ENCODE assay signal across 8 cellular contexts in the genomic region with DNA sequence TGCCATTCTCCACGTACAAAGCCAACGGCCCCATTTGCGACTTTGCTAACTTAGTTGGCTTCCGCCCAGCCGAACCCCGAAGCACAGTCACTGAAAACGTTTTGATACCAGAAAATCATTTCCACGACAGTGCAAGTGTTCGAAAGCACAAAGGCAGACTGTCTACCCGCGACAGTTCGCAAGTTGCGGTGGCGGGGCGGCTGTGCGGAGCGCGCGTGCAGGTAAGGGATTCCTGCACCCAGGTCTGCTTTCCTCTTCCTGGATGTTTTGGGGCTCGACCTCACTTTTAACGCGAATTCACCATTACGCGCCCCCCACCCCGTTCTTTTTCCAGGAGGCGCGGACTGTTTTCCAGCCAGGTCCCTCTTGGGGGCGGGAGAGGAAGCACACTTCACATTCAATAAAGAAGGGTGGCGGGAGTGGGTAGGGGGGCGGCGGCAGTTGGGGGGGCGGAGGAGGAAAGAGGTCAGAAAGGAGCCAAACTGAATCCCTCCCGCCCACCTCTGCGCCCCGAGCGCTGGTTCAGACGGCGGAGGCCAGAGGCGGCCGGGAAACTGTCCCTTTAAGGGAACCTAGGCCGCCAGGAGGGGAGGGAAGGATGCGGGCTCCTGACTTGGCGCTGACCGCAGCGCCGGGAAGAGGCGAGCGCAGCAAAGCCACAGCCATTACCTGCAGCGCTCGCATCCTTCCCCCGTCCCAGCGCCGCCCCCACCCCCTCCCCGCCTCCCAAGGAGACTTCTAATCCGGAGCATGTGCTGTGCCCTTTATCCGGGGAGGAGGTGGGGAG.
A peak's percentile ranks its signal among the peaks of the same experiment; 100 is the strongest.
DNase-seq lines count a peak whose midpoint lies in the region; ATAC-seq and TF ChIP-seq lines count a peak whose summit lies in the region.

No MANE protein-coding gene starts in this region.

- H3K4me3 ChIP-seq in psoas muscle, result peak overlapping the region; percentile 76

- no peak for ATAC-seq in activated CD8-positive, alpha-beta T cell treated with anti-CD3 and anti-CD28 coated beads, Interleukin-2, amount 10 ng/mL, durations not matched to agents 7 days and 5 days
- ATAC-seq in activated CD8-positive, alpha-beta T cell treated with anti-CD3 and anti-CD28 coated beads for 36 hours, result no peak
- peak; percentile 69 to 88 (median 78) for ATAC-seq in psoas muscle

- no peaks in the 10 kb centered on the region for H3K9me3 Mint-ChIP-seq in activated CD8-positive, alpha-beta T cell treated with anti-CD3 and anti-CD28 coated beads, Interleukin-2, amount 10 ng/mL, durations not matched to agents 7 days and 5 days (ENCODE audit: insufficient read depth)
- H3K9me3 Mint-ChIP-seq in activated CD8-positive, alpha-beta T cell treated with anti-CD3 and anti-CD28 coated beads for 36 hours, result no peaks in the 10 kb centered on the region

- H3K36me3 Mint-ChIP-seq in activated CD8-positive, alpha-beta T cell treated with anti-CD3 and anti-CD28 coated beads, Interleukin-2, amount 10 ng/mL, durations not matched to agents 7 days and 5 days (ENCODE audit: low read depth), result peaks cover 4% of the 10 kb centered on the region
- no peaks in the 10 kb centered on the region for H3K36me3 Mint-ChIP-seq in activated CD8-positive, alpha-beta T cell treated with anti-CD3 and anti-CD28 coated beads for 36 hours (ENCODE audit: low read depth)

- intact Hi-C loops in activated CD8-positive, alpha-beta T cell treated with anti-CD3 and anti-CD28 coated beads for 36 hours (cut with micrococcal nuclease), result no loop called here
- intact Hi-C loops in psoas muscle (cut with DNase I), result loop anchor here in 1 of 2 donors (10.0 kb wide), 1 partner anchor 431 kb away; a partner anchor contains a TSS

- peaks cover 71% of the 10 kb centered on the region for H3K27me3 Mint-ChIP-seq in activated CD8-positive, alpha-beta T cell treated with anti-CD3 and anti-CD28 coated beads, Interleukin-2, amount 10 ng/mL, durations not matched to agents 7 days and 5 days (ENCODE audit: low read depth)
- H3K27me3 Mint-ChIP-seq in activated CD8-positive, alpha-beta T cell treated with anti-CD3 and anti-CD28 coated beads for 36 hours, result peaks cover 61% of the 10 kb centered on the region

- H3K27ac Mint-ChIP-seq in activated CD8-positive, alpha-beta T cell treated with anti-CD3 and anti-CD28 coated beads, Interleukin-2, amount 10 ng/mL, durations not matched to agents 7 days and 5 days, result no peak overlapping the region
- H3K27ac Mint-ChIP-seq in activated CD8-positive, alpha-beta T cell treated with anti-CD3 and anti-CD28 coated beads for 36 hours, result no peak overlapping the region

- H3K36me3 ChIP-seq in psoas muscle (ENCODE audit: insufficient read depth in 1 of 2, low read depth in 1 of 2), result no peaks in the 10 kb centered on the region

- CTCF ChIA-PET in activated CD8-positive, alpha-beta T cell treated with anti-CD3 and anti-CD28 coated beads, Interleukin-2, amount 10 ng/mL, durations not matched to agents 7 days and 5 days (lab: Charles Lee), result no interaction called here
- CTCF ChIA-PET in activated CD8-positive, alpha-beta T cell treated with anti-CD3 and anti-CD28 coated beads for 36 hours (lab: Charles Lee), result no interaction called here

- POLR2A ChIA-PET in activated CD8-positive, alpha-beta T cell treated with anti-CD3 and anti-CD28 coated beads, Interleukin-2, amount 10 ng/mL, durations not matched to agents 7 days and 5 days (lab: Charles Lee), result no interaction called here
- POLR2A ChIA-PET in activated CD8-positive, alpha-beta T cell treated with anti-CD3 and anti-CD28 coated beads for 36 hours (lab: Charles Lee), result no interaction called here

- WGBS in psoas muscle, 3 donors, result 1% methylated on average over 49 to 56 of the region's 56 CpGs

- H3K27me3 ChIP-seq in psoas muscle (ENCODE audit: insufficient read depth in 3 of 3, low read length in 2 of 3), result peaks cover 0 to 83% (median 7%) of the 10 kb centered on the region in 3 donors

- no peak for DNase-seq in activated CD8-positive, alpha-beta T cell treated with anti-CD3 and anti-CD28 coated beads, Interleukin-2, amount 10 ng/mL, durations not matched to agents 7 days and 5 days
- DNase-seq in activated CD8-positive, alpha-beta T cell treated with anti-CD3 and anti-CD28 coated beads for 36 hours, result no peak
- DNase-seq in NCI-H187 treated with DMSO at 0.1 percent for 48 hours (lab: John Stamatoyannopoulos, UW), result peak; percentile 9
- peak; percentile 26 for DNase-seq in hepatic stellate cell (ENCODE audit: low spot score)
- DNase-seq in psoas muscle, result peak; percentile 48 to 61
- no peak for DNase-seq in activated T-cell treated with anti-CD3 and anti-CD28 coated beads, Interleukin-2, amount 50 U/mL, for 48 hours
- no peak for DNase-seq in stimulated activated CD4-positive, alpha-beta T cell treated with anti-CD3 and anti-CD28 coated beads, Interleukin-2, amount 100 ng/mL, for 48 hours

- H3K4me1 Mint-ChIP-seq in activated CD8-positive, alpha-beta T cell treated with anti-CD3 and anti-CD28 coated beads, Interleukin-2, amount 10 ng/mL, durations not matched to agents 7 days and 5 days (ENCODE audit: low read depth), result peaks cover 13% of the 10 kb centered on the region
- H3K4me1 Mint-ChIP-seq in activated CD8-positive, alpha-beta T cell treated with anti-CD3 and anti-CD28 coated beads for 36 hours (ENCODE audit: low read depth), result peaks cover 7% of the 10 kb centered on the region

- H3K27ac ChIP-seq in angular gyrus (ENCODE audit: low read depth, low read length) (peak overlapping the region; percentile 77), psoas muscle (no peak overlapping the region)

- peak overlapping the region; percentile 42 for H3K4me3 Mint-ChIP-seq in activated CD8-positive, alpha-beta T cell treated with anti-CD3 and anti-CD28 coated beads, Interleukin-2, amount 10 ng/mL, durations not matched to agents 7 days and 5 days
- no peak overlapping the region for H3K4me3 Mint-ChIP-seq in activated CD8-positive, alpha-beta T cell treated with anti-CD3 and anti-CD28 coated beads for 36 hours

- peaks cover 13% of the 10 kb centered on the region for H3K4me1 ChIP-seq in psoas muscle

- no peak for TF ChIP-seq CTCF in activated CD8-positive, alpha-beta T cell treated with anti-CD3 and anti-CD28 coated beads for 36 hours (IDR thresholded peaks at IDR 0.05)
- no peak for TF ChIP-seq CTCF in psoas muscle (IDR thresholded peaks at IDR 0.05)

- no peaks in the 10 kb centered on the region for H3K9me3 ChIP-seq in psoas muscle

Comparison
In these comparisons a context has a peak if more than half of its experiments do, and no peak if none do; other contexts are left out.
1. ATAC-seq: peak in psoas muscle (4 of 4); none in activated CD8-positive, alpha-beta T cell treated with anti-CD3 and anti-CD28 coated beads, Interleukin-2, amount 10 ng/mL, durations not matched to agents 7 days and 5 days (single experiment) and activated CD8-positive, alpha-beta T cell treated with anti-CD3 and anti-CD28 coated beads for 36 hours (single experiment).
2. DNase-seq: peak in NCI-H187 treated with DMSO at 0.1 percent for 48 hours (single experiment), hepatic stellate cell (single experiment) and psoas muscle (2 of 2); none in activated CD8-positive, alpha-beta T cell treated with anti-CD3 and anti-CD28 coated beads, Interleukin-2, amount 10 ng/mL, durations not matched to agents 7 days and 5 days (single experiment), activated CD8-positive, alpha-beta T cell treated with anti-CD3 and anti-CD28 coated beads for 36 hours (single experiment), activated T-cell treated with anti-CD3 and anti-CD28 coated beads, Interleukin-2, amount 50 U/mL, for 48 hours (0 of 2) and stimulated activated CD4-positive, alpha-beta T cell treated with anti-CD3 and anti-CD28 coated beads, Interleukin-2, amount 100 ng/mL, for 48 hours (0 of 2).